In the genomic region with DNA sequence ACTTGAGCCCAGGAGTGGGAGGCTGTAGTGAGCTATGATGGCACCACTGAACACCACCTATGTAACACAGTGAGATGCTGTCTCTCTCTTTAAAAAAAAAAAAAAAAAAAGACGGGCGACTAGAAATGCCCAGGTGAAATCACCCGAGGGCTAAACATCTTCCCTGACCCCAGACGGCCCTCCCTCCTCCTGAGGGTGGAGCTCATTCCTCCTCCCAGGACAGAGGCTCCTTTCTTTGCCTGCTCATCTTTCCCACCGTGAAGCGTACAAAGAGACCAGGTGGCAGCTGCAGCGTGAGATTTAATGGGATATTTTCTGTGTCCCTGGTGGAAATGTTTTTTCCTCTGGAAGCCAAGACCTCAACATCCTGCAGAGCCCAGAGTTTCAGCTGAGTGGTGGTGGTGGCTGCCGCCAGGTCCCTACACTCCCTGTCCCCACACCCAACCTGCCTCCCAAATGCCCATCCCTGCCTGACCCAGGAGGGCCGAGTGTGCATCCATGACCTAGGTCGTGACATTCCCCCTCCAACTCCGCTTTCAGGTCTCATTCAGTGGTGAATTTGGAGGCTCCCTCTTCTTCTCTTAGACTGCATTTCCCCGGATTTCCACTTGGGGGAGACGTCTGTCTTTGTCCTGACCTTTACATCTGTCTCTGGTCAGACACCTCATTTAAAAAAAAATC, we compare ENCODE assay signal across 8 cellular contexts. TPM values are rescaled to one million over a fixed set of nuclear protein-coding genes. Genes with fewer than 3 reads are reported as not detected.
A peak's percentile ranks its signal among the peaks of the same experiment; 100 is the strongest.
DNase-seq lines count a peak whose midpoint lies in the region; ATAC-seq and TF ChIP-seq lines count a peak whose summit lies in the region.

No MANE protein-coding gene starts in this region.

- H3K27ac Mint-ChIP-seq in activated T-helper 1 cell treated with anti-CD3 and anti-CD28 coated beads, Interleukin-12 subunit alpha, Interleukin-12 subunit beta, Interleukin-2, Interleukin-4 antibody, amounts not matched to agents 30 ng/mL and 10 ng/mL and 1 ng/mL, durations not matched to agents 14 hours and 24 hours and 36 hours = no peak overlapping the region

- CTCF ChIA-PET in HEK293 (lab: Yijun Ruan, JAX) = interaction anchor here (0.6 to 6.0 kb wide), 22 partner anchors 8 to 834 kb away, joined by 3 to 46 read pairs (median 4); no protein-coding TSS in a partner anchor

- intact Hi-C loops in activated T-helper 1 cell treated with anti-CD3 and anti-CD28 coated beads, Interleukin-12 subunit alpha, Interleukin-12 subunit beta, Interleukin-2, Interleukin-4 antibody, amounts not matched to agents 30 ng/mL and 10 ng/mL and 1 ng/mL, durations not matched to agents 14 hours and 24 hours and 36 hours (cut with micrococcal nuclease) = no loop called here
- intact Hi-C loops in head of caudate nucleus (cut with DNase I) = no loop called here

- POLR2A ChIA-PET in HEK293 (lab: Yijun Ruan, JAX) = interaction anchor here (0.6 kb wide), 1 partner anchor 799 kb away, joined by 3 read pairs; a partner anchor contains a TSS

- H3K36me3 ChIP-seq in HEK293 (ENCODE audit: control insufficient read depth in 2 of 2, insufficient read depth in 1 of 2, low read length in 2 of 2) = no peaks in the 10 kb centered on the region

- H3K4me3 ChIP-seq in HEK293 (ENCODE audit: low read depth, low read length) = no peak overlapping the region
- no peak overlapping the region for H3K4me3 ChIP-seq in retinal pigment epithelial cell (ENCODE audit: low read length)

- no peak overlapping the region for H3K27ac ChIP-seq in HEK293 (ENCODE audit: extremely low read depth, low read depth, low read length)

- TF ChIP-seq CTCF in HEK293 (tag by site-specific recombination; IDR thresholded peaks at IDR 0.05) (peak; percentile 34), retinal pigment epithelial cell (conservative IDR thresholded peaks at IDR 0.05; ENCODE audit: low read depth, low read length) (peak; percentile 90)

- peaks cover 2% of the 10 kb centered on the region for H3K27me3 Mint-ChIP-seq in activated T-helper 1 cell treated with anti-CD3 and anti-CD28 coated beads, Interleukin-12 subunit alpha, Interleukin-12 subunit beta, Interleukin-2, Interleukin-4 antibody, amounts not matched to agents 30 ng/mL and 10 ng/mL and 1 ng/mL, durations not matched to agents 14 hours and 24 hours and 36 hours (ENCODE audit: insufficient read depth)

- ATAC-seq in HG02840 (IDR thresholded peaks at IDR 0.05; ENCODE audit: low FRiP score, unreplicated experiment) = no peak

- DNase-seq in D341Med (ENCODE audit: low spot score) = peak; percentile 52
- DNase-seq in NCI-H748 treated with DMSO at 0.1 percent for 48 hours (lab: John Stamatoyannopoulos, UW) = peak; percentile 51
- DNase-seq in activated T-helper 1 cell treated with anti-CD3 and anti-CD28 coated beads, Interleukin-12 subunit alpha, Interleukin-12 subunit beta, Interleukin-2, Interleukin-4 antibody, amounts not matched to agents 30 ng/mL and 10 ng/mL and 1 ng/mL, durations not matched to agents 14 hours and 24 hours and 36 hours (ENCODE audit: low spot score) = peak; percentile 17
- DNase-seq in head of caudate nucleus = peak in 33 of 42 donors; percentile 27 to 86 (median 61)
- no peak for DNase-seq in retinal pigment epithelial cell (ENCODE audit: low read depth)
- no peak for DNase-seq in mesenteric fat pad (ENCODE audit: low spot score)

- H3K9me3 ChIP-seq in HEK293 (ENCODE audit: control insufficient read depth, insufficient read depth, low read depth, low read length) = no peaks in the 10 kb centered on the region

- H3K4me1 Mint-ChIP-seq in activated T-helper 1 cell treated with anti-CD3 and anti-CD28 coated beads, Interleukin-12 subunit alpha, Interleukin-12 subunit beta, Interleukin-2, Interleukin-4 antibody, amounts not matched to agents 30 ng/mL and 10 ng/mL and 1 ng/mL, durations not matched to agents 14 hours and 24 hours and 36 hours (ENCODE audit: low read depth) = no peaks in the 10 kb centered on the region

- H3K9me3 Mint-ChIP-seq in activated T-helper 1 cell treated with anti-CD3 and anti-CD28 coated beads, Interleukin-12 subunit alpha, Interleukin-12 subunit beta, Interleukin-2, Interleukin-4 antibody, amounts not matched to agents 30 ng/mL and 10 ng/mL and 1 ng/mL, durations not matched to agents 14 hours and 24 hours and 36 hours = no peaks in the 10 kb centered on the region

- H3K4me3 Mint-ChIP-seq in activated T-helper 1 cell treated with anti-CD3 and anti-CD28 coated beads, Interleukin-12 subunit alpha, Interleukin-12 subunit beta, Interleukin-2, Interleukin-4 antibody, amounts not matched to agents 30 ng/mL and 10 ng/mL and 1 ng/mL, durations not matched to agents 14 hours and 24 hours and 36 hours = no peak overlapping the region

- H3K4me1 ChIP-seq in HEK293 (ENCODE audit: control insufficient read depth, insufficient read depth, low read length) = no peaks in the 10 kb centered on the region

- no peaks in the 10 kb centered on the region for H3K36me3 Mint-ChIP-seq in activated T-helper 1 cell treated with anti-CD3 and anti-CD28 coated beads, Interleukin-12 subunit alpha, Interleukin-12 subunit beta, Interleukin-2, Interleukin-4 antibody, amounts not matched to agents 30 ng/mL and 10 ng/mL and 1 ng/mL, durations not matched to agents 14 hours and 24 hours and 36 hours (ENCODE audit: low read depth)

TF ChIP-seq in HEK293, 187 proteins besides CTCF, POLR2A, EP300 and RAD21:
- TF ChIP-seq ZBTB17 (tag by site-specific recombination; IDR thresholded peaks at IDR 0.05) (peak; percentile 40; the same call in 1 of the 2 replicates), ZNF585B (tag by site-specific recombination; IDR thresholded peaks at IDR 0.05) (no peak), ZNF654 (tag by site-specific recombination; IDR thresholded peaks at IDR 0.05; ENCODE audit: low read depth) (peak; percentile 71), ZNF768 (tag by site-specific recombination; IDR thresholded peaks at IDR 0.05) (0 out of 2 replicates have a peak, but pooled peaks have one; percentile 18), ZNF664 (tag by site-specific recombination; IDR thresholded peaks at IDR 0.05) (peak; percentile 79; the same call in 1 of the 2 replicates)
- TF ChIP-seq, protein P1, sequence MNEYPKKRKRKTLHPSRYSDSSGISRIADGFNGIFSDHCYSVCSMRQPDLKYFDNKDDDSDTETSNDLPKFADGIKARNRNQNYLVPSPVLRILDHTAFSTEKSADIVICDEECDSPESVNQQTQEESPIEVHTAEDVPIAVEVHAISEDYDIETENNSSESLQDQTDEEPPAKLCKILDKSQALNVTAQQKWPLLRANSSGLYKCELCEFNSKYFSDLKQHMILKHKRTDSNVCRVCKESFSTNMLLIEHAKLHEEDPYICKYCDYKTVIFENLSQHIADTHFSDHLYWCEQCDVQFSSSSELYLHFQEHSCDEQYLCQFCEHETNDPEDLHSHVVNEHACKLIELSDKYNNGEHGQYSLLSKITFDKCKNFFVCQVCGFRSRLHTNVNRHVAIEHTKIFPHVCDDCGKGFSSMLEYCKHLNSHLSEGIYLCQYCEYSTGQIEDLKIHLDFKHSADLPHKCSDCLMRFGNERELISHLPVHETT (tag by site-specific recombination; IDR thresholded peaks at IDR 0.05) = no peak
TF ChIP-seq in HEK293: peak in this region for 4.

RNA-seq across cellular contexts. Expression of a gene that starts 14.4 kb away (rescaled TPM):
- total RNA-seq in activated T-helper 1 cell treated with anti-CD3 and anti-CD28 coated beads, Interleukin-12 subunit alpha, Interleukin-12 subunit beta, Interleukin-2, Interleukin-4 antibody, amounts not matched to agents 30 ng/mL and 10 ng/mL and 1 ng/mL, durations not matched to agents 14 hours and 24 hours and 36 hours = not detected in 2 replicates
- 33.1 TPM for total RNA-seq in mesenteric fat pad

Comparison
In these comparisons a context has a peak if more than half of its experiments do, and no peak if none do; other contexts are left out.
1. DNase-seq: peak in D341Med (single experiment), NCI-H748 treated with DMSO at 0.1 percent for 48 hours (single experiment), activated T-helper 1 cell treated with anti-CD3 and anti-CD28 coated beads, Interleukin-12 subunit alpha, Interleukin-12 subunit beta, Interleukin-2, Interleukin-4 antibody, amounts not matched to agents 30 ng/mL and 10 ng/mL and 1 ng/mL, durations not matched to agents 14 hours and 24 hours and 36 hours (single experiment) and head of caudate nucleus (33 of 42); none in retinal pigment epithelial cell (single experiment) and mesenteric fat pad (single experiment).
2. RNA of a gene that starts 14.4 kb away (total RNA-seq): 33.1 TPM in mesenteric fat pad (single experiment); not detected in activated T-helper 1 cell treated with anti-CD3 and anti-CD28 coated beads, Interleukin-12 subunit alpha, Interleukin-12 subunit beta, Interleukin-2, Interleukin-4 antibody, amounts not matched to agents 30 ng/mL and 10 ng/mL and 1 ng/mL, durations not matched to agents 14 hours and 24 hours and 36 hours; every median in the first group is over 10 times any median in the second.